In genomic region chr19:44003461-44004134, GRCh38 we compare ENCODE assay signal across 1 cellular context.
TF ChIP-seq lines count a peak whose summit lies in the region.

No MANE protein-coding gene starts in this region.

TF ChIP-seq in GM23338, 12 proteins besides CTCF, POLR2A, EP300 and RAD21 (continued from another document):
- no peak for TF ChIP-seq ZNF462 (CRISPR knock-in tag; IDR thresholded peaks at IDR 0.05)
- TF ChIP-seq EZH2phosphoT487 (IDR thresholded peaks at IDR 0.05; ENCODE audit: unreplicated experiment), result no peak
- TF ChIP-seq STAT1 (IDR thresholded peaks at IDR 0.05; ENCODE audit: unreplicated experiment), result no peak
- TF ChIP-seq ZNF114 (CRISPR knock-in tag; IDR thresholded peaks at IDR 0.05), result no peak
- no peak for TF ChIP-seq ETS1 (IDR thresholded peaks at IDR 0.05)
- TF ChIP-seq CREB1 (CRISPR knock-in tag; IDR thresholded peaks at IDR 0.05; ENCODE audit: low read depth), result no peak
- TF ChIP-seq POLR2AphosphoS5 (IDR thresholded peaks at IDR 0.05; ENCODE audit: low read depth), result no peak
- TF ChIP-seq EZH2 (IDR thresholded peaks at IDR 0.05; ENCODE audit: low read depth, unreplicated experiment), result no peak
